ENCODE assay signal across 9 cellular contexts in the genomic region with DNA sequence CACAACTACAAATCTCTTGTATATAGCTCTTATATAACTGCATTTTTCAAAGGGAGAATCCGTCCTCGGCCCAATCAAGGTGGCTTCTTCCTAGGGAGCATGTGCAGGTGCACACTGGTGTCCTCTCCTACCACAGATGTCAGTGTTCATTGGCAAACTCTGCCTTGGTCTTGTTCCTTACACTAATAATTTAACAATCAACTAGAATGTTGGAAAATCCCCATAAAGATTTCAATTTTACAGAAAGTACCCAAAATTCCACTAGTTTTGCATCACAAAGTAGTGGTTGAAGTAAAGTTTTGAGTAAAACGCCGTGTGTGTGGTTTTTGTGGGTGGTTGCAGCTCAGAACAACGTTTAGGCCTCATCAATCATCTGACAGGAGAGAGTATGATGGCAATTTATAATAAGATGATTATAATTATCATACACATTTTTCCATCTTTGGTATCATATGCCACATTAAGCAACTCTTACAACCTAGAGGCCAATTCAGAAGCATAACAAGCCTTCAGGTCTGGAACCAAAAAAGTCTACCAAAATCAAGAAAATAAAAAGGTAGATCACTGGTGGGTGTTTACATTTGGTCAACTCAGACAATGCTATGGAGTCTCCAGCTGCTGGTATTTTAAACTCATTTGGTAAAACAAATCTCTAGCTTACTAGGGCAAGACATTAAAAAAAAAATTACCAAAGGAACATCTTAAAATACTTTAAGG.
A peak's percentile ranks its signal among the peaks of the same experiment; 100 is the strongest.
DNase-seq lines count a peak whose midpoint lies in the region; ATAC-seq lines count a peak whose summit lies in the region.
"Had no signal": no experiment of that assay in that cellular context is flagged by ENCODE, and none has a peak within 500 bp of the region (broad histone marks: within the 10 kb centered on the region; RNA-seq: fewer than 3 reads in every experiment).

No MANE protein-coding gene starts in this region.

- peaks cover 50% of the 10 kb centered on the region for H3K36me3 Mint-ChIP-seq in activated T-helper 2 cell treated with anti-CD3 and anti-CD28 coated beads, Interferon-gamma antibody, Interleukin-2, Interleukin-4, amounts not matched to agents 10 μg/mL and 5 μg/mL and 100 μg/mL, durations not matched to agents 14 hours and 24 hours and 36 hours (ENCODE audit: low read depth)

- peak; percentile 38 to 42 for DNase-seq in activated CD4-positive, alpha-beta T cell treated with anti-CD3 and anti-CD28 coated beads for 4 hours
- no peak for DNase-seq in activated CD4-positive, alpha-beta T cell treated with anti-CD3 and anti-CD28 coated beads for 1 hour
- DNase-seq in activated T-helper 2 cell treated with anti-CD3 and anti-CD28 coated beads, Interferon-gamma antibody, Interleukin-2, Interleukin-4, amounts not matched to agents 10 μg/mL and 5 μg/mL and 100 μg/mL, durations not matched to agents 14 hours and 24 hours and 36 hours (ENCODE audit: low spot score): peak; percentile 48
- DNase-seq in stimulated activated naive CD8-positive, alpha-beta T cell treated with anti-CD3 and anti-CD28 coated beads, Interleukin-15, amount 100 ng/mL, for 72 hours: peak; percentile 64 to 82
- no peak for DNase-seq in NCI-H446 (lab: John Stamatoyannopoulos, UW)
- no peak for DNase-seq in NCI-H128 (lab: John Stamatoyannopoulos, UW; ENCODE audit: unreplicated experiment)
- no peak for DNase-seq in RKO (ENCODE audit: low spot score)
- DNase-seq: NCI-H2227 treated with DMSO at 0.1 percent for 48 hours had no signal

- intact Hi-C loops in activated T-helper 2 cell treated with anti-CD3 and anti-CD28 coated beads, Interferon-gamma antibody, Interleukin-2, Interleukin-4, amounts not matched to agents 10 μg/mL and 5 μg/mL and 100 μg/mL, durations not matched to agents 14 hours and 24 hours and 36 hours (cut with micrococcal nuclease): loop anchor here (1.0 to 5.0 kb wide), 11 partner anchors 19 to 443 kb away; partner anchors contain the start of gene ARL8B

- H3K27ac Mint-ChIP-seq in activated T-helper 2 cell treated with anti-CD3 and anti-CD28 coated beads, Interferon-gamma antibody, Interleukin-2, Interleukin-4, amounts not matched to agents 10 μg/mL and 5 μg/mL and 100 μg/mL, durations not matched to agents 14 hours and 24 hours and 36 hours: peak overlapping the region; percentile 97
- H3K27ac Mint-ChIP-seq in stimulated activated naive CD8-positive, alpha-beta T cell treated with anti-CD3 and anti-CD28 coated beads, Interleukin-15, amount 100 ng/mL, for 72 hours: peak overlapping the region; percentile 98 to 99

- ATAC-seq in HG03139 (IDR thresholded peaks at IDR 0.05; ENCODE audit: unreplicated experiment): peak; percentile 18
- peak; percentile 64 for ATAC-seq in stimulated activated naive CD8-positive, alpha-beta T cell treated with anti-CD3 and anti-CD28 coated beads, Interleukin-15, amount 100 ng/mL, for 72 hours

- H3K4me1 Mint-ChIP-seq in activated T-helper 2 cell treated with anti-CD3 and anti-CD28 coated beads, Interferon-gamma antibody, Interleukin-2, Interleukin-4, amounts not matched to agents 10 μg/mL and 5 μg/mL and 100 μg/mL, durations not matched to agents 14 hours and 24 hours and 36 hours (ENCODE audit: low read depth): peaks cover 82% of the 10 kb centered on the region
- peaks cover 97% of the 10 kb centered on the region for H3K4me1 Mint-ChIP-seq in stimulated activated naive CD8-positive, alpha-beta T cell treated with anti-CD3 and anti-CD28 coated beads, Interleukin-15, amount 100 ng/mL, for 72 hours

- peak overlapping the region; percentile 72 for H3K4me3 Mint-ChIP-seq in activated T-helper 2 cell treated with anti-CD3 and anti-CD28 coated beads, Interferon-gamma antibody, Interleukin-2, Interleukin-4, amounts not matched to agents 10 μg/mL and 5 μg/mL and 100 μg/mL, durations not matched to agents 14 hours and 24 hours and 36 hours (ENCODE audit: low read depth)
- H3K4me3 Mint-ChIP-seq in stimulated activated naive CD8-positive, alpha-beta T cell treated with anti-CD3 and anti-CD28 coated beads, Interleukin-15, amount 100 ng/mL, for 72 hours: peak overlapping the region; percentile 65 to 71

- no peaks in the 10 kb centered on the region for H3K27me3 Mint-ChIP-seq in activated T-helper 2 cell treated with anti-CD3 and anti-CD28 coated beads, Interferon-gamma antibody, Interleukin-2, Interleukin-4, amounts not matched to agents 10 μg/mL and 5 μg/mL and 100 μg/mL, durations not matched to agents 14 hours and 24 hours and 36 hours (ENCODE audit: low read depth)
- no peaks in the 10 kb centered on the region for H3K27me3 Mint-ChIP-seq in stimulated activated naive CD8-positive, alpha-beta T cell treated with anti-CD3 and anti-CD28 coated beads, Interleukin-15, amount 100 ng/mL, for 72 hours

- no peaks in the 10 kb centered on the region for H3K9me3 Mint-ChIP-seq in activated T-helper 2 cell treated with anti-CD3 and anti-CD28 coated beads, Interferon-gamma antibody, Interleukin-2, Interleukin-4, amounts not matched to agents 10 μg/mL and 5 μg/mL and 100 μg/mL, durations not matched to agents 14 hours and 24 hours and 36 hours
- peaks cover 0 to 5% of the 10 kb centered on the region in 2 donors for H3K9me3 Mint-ChIP-seq in stimulated activated naive CD8-positive, alpha-beta T cell treated with anti-CD3 and anti-CD28 coated beads, Interleukin-15, amount 100 ng/mL, for 72 hours

Comparison
In these comparisons a context has a peak if more than half of its experiments do, and no peak if none do; other contexts are left out.
1. DNase-seq: peak in activated CD4-positive, alpha-beta T cell treated with anti-CD3 and anti-CD28 coated beads for 4 hours (2 of 2), activated T-helper 2 cell treated with anti-CD3 and anti-CD28 coated beads, Interferon-gamma antibody, Interleukin-2, Interleukin-4, amounts not matched to agents 10 μg/mL and 5 μg/mL and 100 μg/mL, durations not matched to agents 14 hours and 24 hours and 36 hours (single experiment) and stimulated activated naive CD8-positive, alpha-beta T cell treated with anti-CD3 and anti-CD28 coated beads, Interleukin-15, amount 100 ng/mL, for 72 hours (2 of 2); none in activated CD4-positive, alpha-beta T cell treated with anti-CD3 and anti-CD28 coated beads for 1 hour (single experiment), NCI-H446 (0 of 2), NCI-H128 (single experiment) and RKO (single experiment).